In genomic region chr10:1396236-1396635, GRCh38 we compare ENCODE assay signal across 21 cellular contexts.
"Had no signal": no experiment of that assay in that cellular context is flagged by ENCODE, and none has a peak within 500 bp of the region (broad histone marks: within the 10 kb centered on the region; RNA-seq: fewer than 3 reads in every experiment).

No MANE protein-coding gene starts in this region.

- ATAC-seq: activated CD8-positive, alpha-beta T cell treated with anti-CD3 and anti-CD28 coated beads, Interleukin-2, amount 10 ng/mL, durations not matched to agents 7 days and 5 days; HepG2 had no signal

- H3K4me3 ChIP-seq: MG63, SJCRH30 had no signal

- H3K27ac Mint-ChIP-seq: activated CD8-positive, alpha-beta T cell treated with anti-CD3 and anti-CD28 coated beads, Interleukin-2, amount 10 ng/mL, durations not matched to agents 7 days and 5 days; activated naive CD4-positive, alpha-beta T cell treated with anti-CD3 and anti-CD28 coated beads for 36 hours; activated naive CD8-positive, alpha-beta T cell treated with anti-CD3 and anti-CD28 coated beads for 36 hours; activated T-helper 1 cell treated with anti-CD3 and anti-CD28 coated beads, Interleukin-12 subunit alpha, Interleukin-12 subunit beta, Interleukin-2, Interleukin-4 antibody, amounts not matched to agents 30 ng/mL and 10 ng/mL and 1 ng/mL, durations not matched to agents 14 hours and 24 hours and 36 hours; T-helper 1 cell treated with Interleukin-12 subunit alpha and Interleukin-12 subunit beta and Interleukin-4 antibody, amounts not matched to agents 30 μg/mL and 1 μg/mL, for 36 hours had no signal

- H3K36me3 Mint-ChIP-seq: activated naive CD8-positive, alpha-beta T cell treated with anti-CD3 and anti-CD28 coated beads for 36 hours had no signal

- H3K4me3 Mint-ChIP-seq: activated CD8-positive, alpha-beta T cell treated with anti-CD3 and anti-CD28 coated beads, Interleukin-2, amount 10 ng/mL, durations not matched to agents 7 days and 5 days; activated naive CD4-positive, alpha-beta T cell treated with anti-CD3 and anti-CD28 coated beads for 36 hours; activated naive CD8-positive, alpha-beta T cell treated with anti-CD3 and anti-CD28 coated beads for 36 hours; activated T-helper 1 cell treated with anti-CD3 and anti-CD28 coated beads, Interleukin-12 subunit alpha, Interleukin-12 subunit beta, Interleukin-2, Interleukin-4 antibody, amounts not matched to agents 30 ng/mL and 10 ng/mL and 1 ng/mL, durations not matched to agents 14 hours and 24 hours and 36 hours; T-helper 1 cell treated with Interleukin-12 subunit alpha and Interleukin-12 subunit beta and Interleukin-4 antibody, amounts not matched to agents 30 μg/mL and 1 μg/mL, for 36 hours had no signal

- H3K36me3 ChIP-seq: brain microvascular endothelial cell, MG63, SJCRH30 had no signal

- FAIRE-seq: HepG2 had no signal

- H3K27ac ChIP-seq: brain microvascular endothelial cell, SJCRH30 had no signal

- H3K9me3 ChIP-seq: MG63, SJCRH30 had no signal

- H3K27me3 ChIP-seq: brain microvascular endothelial cell, MG63, SJCRH30 had no signal

- DNase-seq: activated CD4-positive, alpha-beta T cell treated with anti-CD3 and anti-CD28 coated beads for 48 hours; activated CD4-positive, alpha-beta T cell treated with anti-CD3 and anti-CD28 coated beads, Interleukin-2, amount 50 U/mL, for 4 hours; activated CD8-positive, alpha-beta T cell treated with anti-CD3 and anti-CD28 coated beads, Interleukin-2, amount 10 ng/mL, durations not matched to agents 7 days and 5 days; activated gamma-delta T cell; activated naive CD4-positive, alpha-beta T cell treated with anti-CD3 and anti-CD28 coated beads for 36 hours; activated naive CD8-positive, alpha-beta T cell treated with anti-CD3 and anti-CD28 coated beads for 36 hours; brain microvascular endothelial cell; MG63; MV-4-11; NCI-H1092 treated with DMSO at 0.1 percent for 48 hours; NCI-H1417 treated with DMSO at 0.1 percent for 48 hours; NCI-H1694 treated with DMSO at 0.1 percent for 48 hours; NCI-H2029 treated with DMSO at 0.1 percent for 48 hours; NCI-H345; NCI-H510A; NCI-H526 treated with DMSO at 0.1 percent for 48 hours; NCI-H82; SJCRH30 had no signal

- H3K4me1 Mint-ChIP-seq: activated naive CD8-positive, alpha-beta T cell treated with anti-CD3 and anti-CD28 coated beads for 36 hours had no signal

- H3K9me3 Mint-ChIP-seq: activated naive CD4-positive, alpha-beta T cell treated with anti-CD3 and anti-CD28 coated beads for 36 hours; activated naive CD8-positive, alpha-beta T cell treated with anti-CD3 and anti-CD28 coated beads for 36 hours; activated T-helper 1 cell treated with anti-CD3 and anti-CD28 coated beads, Interleukin-12 subunit alpha, Interleukin-12 subunit beta, Interleukin-2, Interleukin-4 antibody, amounts not matched to agents 30 ng/mL and 10 ng/mL and 1 ng/mL, durations not matched to agents 14 hours and 24 hours and 36 hours; T-helper 1 cell treated with Interleukin-12 subunit alpha and Interleukin-12 subunit beta and Interleukin-4 antibody, amounts not matched to agents 30 μg/mL and 1 μg/mL, for 36 hours had no signal

- H3K4me1 ChIP-seq: SJCRH30 had no signal
